In genomic region chr6:85002847-85003246, GRCh38 we compare ENCODE assay signal across 9 cellular contexts.
"Had no signal": no experiment of that assay in that cellular context is flagged by ENCODE, and none has a peak within 500 bp of the region (broad histone marks: within the 10 kb centered on the region; RNA-seq: fewer than 3 reads in every experiment).

No MANE protein-coding gene starts in this region.

- H2AFZ ChIP-seq: GM23248 had no signal

- ATAC-seq: K562 had no signal

- H3K9ac ChIP-seq: GM23248 had no signal

- DNase-seq: GM23248, GOT3, H9, HCEC 1CT, IMR-90, KG1 had no signal

- FAIRE-seq: H54, HTR-8/SVneo, K562 had no signal

- H3K4me3 ChIP-seq: GM23248, K562 had no signal

- H3K27ac ChIP-seq: GM23248 had no signal
